1 cellular context compared by ENCODE assay signal in genomic region chr7:12839508-12840153, GRCh38.
TF ChIP-seq lines count a peak whose summit lies in the region.

No MANE protein-coding gene starts in this region.

TF ChIP-seq in HEK293, 187 proteins besides CTCF, POLR2A, EP300 and RAD21 (continued from another document):
- 0 out of 2 replicates have a peak, but pooled peaks have one; percentile 34 for TF ChIP-seq PRDM10 (tag by site-specific recombination; IDR thresholded peaks at IDR 0.05)
- no peak for TF ChIP-seq ZNF48 (tag by site-specific recombination; IDR thresholded peaks at IDR 0.05)
- no peak for TF ChIP-seq ZNF10 (tag by site-specific recombination; IDR thresholded peaks at IDR 0.05)
- TF ChIP-seq ZNF18 (tag by site-specific recombination; IDR thresholded peaks at IDR 0.05), result no peak
- TF ChIP-seq ZNF132 (tag by site-specific recombination; IDR thresholded peaks at IDR 0.05; ENCODE audit: borderline replicate concordance), result no peak
- no peak for TF ChIP-seq GLIS1 (tag by site-specific recombination; IDR thresholded peaks at IDR 0.05)
- TF ChIP-seq ZNF600 (tag by site-specific recombination; IDR thresholded peaks at IDR 0.05), result no peak
- peak; percentile 18; the same call in 1 of the 2 replicates for TF ChIP-seq ZBTB8A (tag by site-specific recombination; IDR thresholded peaks at IDR 0.05)
- TF ChIP-seq ZFP3 (tag by site-specific recombination; IDR thresholded peaks at IDR 0.05; ENCODE audit: low read depth), result no peak
- no peak for TF ChIP-seq ZNF521 (tag by site-specific recombination; IDR thresholded peaks at IDR 0.05)
- no peak for TF ChIP-seq PRDM2 (tag by site-specific recombination; IDR thresholded peaks at IDR 0.05; ENCODE audit: borderline replicate concordance)
- no peak for TF ChIP-seq ZNF792 (tag by site-specific recombination; IDR thresholded peaks at IDR 0.05)
- TF ChIP-seq ZNF280D (tag by site-specific recombination; IDR thresholded peaks at IDR 0.05), result no peak
- TF ChIP-seq ZNF292 (tag by site-specific recombination; IDR thresholded peaks at IDR 0.05; ENCODE audit: borderline replicate concordance, low read depth), result no peak
- no peak for TF ChIP-seq ZNF639 (tag by site-specific recombination; IDR thresholded peaks at IDR 0.05)
- TF ChIP-seq EGR2 (tag by site-specific recombination; IDR thresholded peaks at IDR 0.05; ENCODE audit: low read depth), result peak; percentile 87
- no peak for TF ChIP-seq ZBTB49 (tag by site-specific recombination; IDR thresholded peaks at IDR 0.05; ENCODE audit: low read depth)
- TF ChIP-seq PBX3 (CRISPR knock-in tag; IDR thresholded peaks at IDR 0.05), result no peak
- no peak for TF ChIP-seq ZNF133 (tag by site-specific recombination; IDR thresholded peaks at IDR 0.05)
- no peak for TF ChIP-seq ZNF157 (tag by site-specific recombination; IDR thresholded peaks at IDR 0.05)
- TF ChIP-seq ZSCAN18 (tag by site-specific recombination; IDR thresholded peaks at IDR 0.05), result no peak
- no peak for TF ChIP-seq INSM2 (tag by site-specific recombination; IDR thresholded peaks at IDR 0.05)
- TF ChIP-seq ZNF514 (tag by site-specific recombination; IDR thresholded peaks at IDR 0.05), result no peak
- no peak for TF ChIP-seq ZNF274 (IDR thresholded peaks at IDR 0.05; ENCODE audit: low read length)
- no peak for TF ChIP-seq ZNF274 (tag by site-specific recombination; IDR thresholded peaks at IDR 0.05; ENCODE audit: borderline replicate concordance)
- TF ChIP-seq ZNF76 (tag by site-specific recombination; IDR thresholded peaks at IDR 0.05; ENCODE audit: borderline replicate concordance, low read depth), result no peak
- no peak for TF ChIP-seq KLF17 (tag by site-specific recombination; IDR thresholded peaks at IDR 0.05)
